8 cellular contexts compared by ENCODE assay signal in genomic region chr18:35478520-35479435, GRCh38. TPM values are rescaled to one million over a fixed set of nuclear protein-coding genes. Genes with fewer than 3 reads are reported as not detected.
DNase-seq lines count a peak whose midpoint lies in the region; ATAC-seq lines count a peak whose summit lies in the region.

No MANE protein-coding gene starts in this region.

- DNase-seq in AG08396 (ENCODE audit: low spot score), result peak; percentile 71
- DNase-seq in activated CD4-positive, alpha-beta T cell treated with anti-CD3 and anti-CD28 coated beads, Interleukin-2, amount 10 ng/mL, durations not matched to agents 24 days and 14 days, result no peak
- DNase-seq in globus pallidus (ENCODE audit: low spot score), result peak; percentile 19
- peak in 3 of 4 experiments; percentile 14 to 34 (median 29) for DNase-seq in stimulated activated CD4-positive, alpha-beta T cell treated with anti-CD3 and anti-CD28 coated beads, Interleukin-1b, Interleukin-23, amount 100 ng/mL, for 24 hours (ENCODE audit: low read depth in 4 of 4, low spot score in 1 of 4)
- DNase-seq in amniotic stem cell (lab: John Stamatoyannopoulos, UW), result no peak
- no peak for DNase-seq in NCI-H526 (lab: John Stamatoyannopoulos, UW)

- H3K4me1 Mint-ChIP-seq in activated CD4-positive, alpha-beta T cell treated with anti-CD3 and anti-CD28 coated beads, Interleukin-2, amount 10 ng/mL, durations not matched to agents 24 days and 14 days, result peaks cover 24% of the 10 kb centered on the region

- peak overlapping the region; percentile 38 for H3K27ac Mint-ChIP-seq in activated CD4-positive, alpha-beta T cell treated with anti-CD3 and anti-CD28 coated beads, Interleukin-2, amount 10 ng/mL, durations not matched to agents 24 days and 14 days

- H3K27me3 Mint-ChIP-seq in activated CD4-positive, alpha-beta T cell treated with anti-CD3 and anti-CD28 coated beads, Interleukin-2, amount 10 ng/mL, durations not matched to agents 24 days and 14 days, result no peaks in the 10 kb centered on the region

- peak overlapping the region; percentile 1 for H3K4me3 Mint-ChIP-seq in activated CD4-positive, alpha-beta T cell treated with anti-CD3 and anti-CD28 coated beads, Interleukin-2, amount 10 ng/mL, durations not matched to agents 24 days and 14 days

- ATAC-seq in GM21786 (IDR thresholded peaks at IDR 0.05; ENCODE audit: unreplicated experiment) (peak; percentile 71), GM21390 (IDR thresholded peaks at IDR 0.05; ENCODE audit: unreplicated experiment) (no peak)

- H3K36me3 Mint-ChIP-seq in activated CD4-positive, alpha-beta T cell treated with anti-CD3 and anti-CD28 coated beads, Interleukin-2, amount 10 ng/mL, durations not matched to agents 24 days and 14 days (ENCODE audit: low read depth), result peaks cover 14% of the 10 kb centered on the region

- peaks cover 7% of the 10 kb centered on the region for H3K9me3 Mint-ChIP-seq in activated CD4-positive, alpha-beta T cell treated with anti-CD3 and anti-CD28 coated beads, Interleukin-2, amount 10 ng/mL, durations not matched to agents 24 days and 14 days

- intact Hi-C loops in activated CD4-positive, alpha-beta T cell treated with anti-CD3 and anti-CD28 coated beads, Interleukin-2, amount 10 ng/mL, durations not matched to agents 24 days and 14 days (cut with micrococcal nuclease), result loop anchor here (2.0 kb wide), 1 partner anchor 18 kb away; the partner anchor contains the start of gene INO80C

RNA-seq across cellular contexts. Expression of gene INO80C, which starts 19.0 kb away (rescaled TPM):
- 34.7 and 37.6 TPM in 2 replicates for total RNA-seq in activated CD4-positive, alpha-beta T cell treated with anti-CD3 and anti-CD28 coated beads, Interleukin-2, amount 10 ng/mL, durations not matched to agents 24 days and 14 days

Comparison
In these comparisons a context has a peak if more than half of its experiments do, and no peak if none do; other contexts are left out.
1. DNase-seq: peak in AG08396 (single experiment), globus pallidus (single experiment) and stimulated activated CD4-positive, alpha-beta T cell treated with anti-CD3 and anti-CD28 coated beads, Interleukin-1b, Interleukin-23, amount 100 ng/mL, for 24 hours (3 of 4); none in activated CD4-positive, alpha-beta T cell treated with anti-CD3 and anti-CD28 coated beads, Interleukin-2, amount 10 ng/mL, durations not matched to agents 24 days and 14 days (single experiment), amniotic stem cell (single experiment) and NCI-H526 (0 of 2).